ENCODE assay signal across 10 cellular contexts in genomic region chr7:74023037-74023436, GRCh38. TPM values are rescaled to one million over a fixed set of nuclear protein-coding genes. Genes with fewer than 3 reads are reported as not detected.
A peak's percentile ranks its signal among the peaks of the same experiment; 100 is the strongest.
DNase-seq lines count a peak whose midpoint lies in the region; ATAC-seq lines count a peak whose summit lies in the region.
"Had no signal": no experiment of that assay in that cellular context is flagged by ENCODE, and none has a peak within 500 bp of the region (broad histone marks: within the 10 kb centered on the region; RNA-seq: fewer than 3 reads in every experiment).

No MANE protein-coding gene starts in this region.

- in situ Hi-C loops in T47D (cut with HindIII; ENCODE audit: low pct_unique_long_range_greater_than_20kb, low sequenced_read_pairs) = no loop called here

- ATAC-seq in Right ventricle myocardium inferior = peak; percentile 29
- ATAC-seq in GM19395 (IDR thresholded peaks at IDR 0.05; ENCODE audit: unreplicated experiment) = no peak
- no peak for ATAC-seq in HG02884 (IDR thresholded peaks at IDR 0.05; ENCODE audit: unreplicated experiment)
- no peak for ATAC-seq in HG03280 (IDR thresholded peaks at IDR 0.05; ENCODE audit: unreplicated experiment)

- intact Hi-C loops in Right ventricle myocardium inferior (cut with DNase I) = no loop called here
- intact Hi-C loops in cardiac septum (cut with DNase I) = no loop called here

- DNase-seq in Right ventricle myocardium inferior (ENCODE audit: missing footprints) = peak; percentile 84
- no peak for DNase-seq in cardiac septum (ENCODE audit: low spot score)
- DNase-seq in T47D (ENCODE audit: low read depth in 1 of 2, low spot score in 1 of 2) = peak; percentile 42 to 44
- DNase-seq in kidney tubule cell (ENCODE audit: low spot score) = peak; percentile 39
- no peak for DNase-seq in central memory CD4-positive, alpha-beta T cell
- DNase-seq: CD4-positive, CD25-positive, alpha-beta regulatory T cell; NCI-H1092 had no signal

RNA-seq across cellular contexts. Expression of gene ELN, which starts 4.9 kb away (rescaled TPM):
- total RNA-seq in Right ventricle myocardium inferior (29.9 TPM), cardiac septum (41.2 TPM)

Comparison
In these comparisons a context has a peak if more than half of its experiments do, and no peak if none do; other contexts are left out.
1. DNase-seq: peak in Right ventricle myocardium inferior (single experiment), T47D (2 of 2) and kidney tubule cell (single experiment); none in cardiac septum (single experiment) and central memory CD4-positive, alpha-beta T cell (single experiment).